ENCODE assay signal across 21 cellular contexts in the genomic region with DNA sequence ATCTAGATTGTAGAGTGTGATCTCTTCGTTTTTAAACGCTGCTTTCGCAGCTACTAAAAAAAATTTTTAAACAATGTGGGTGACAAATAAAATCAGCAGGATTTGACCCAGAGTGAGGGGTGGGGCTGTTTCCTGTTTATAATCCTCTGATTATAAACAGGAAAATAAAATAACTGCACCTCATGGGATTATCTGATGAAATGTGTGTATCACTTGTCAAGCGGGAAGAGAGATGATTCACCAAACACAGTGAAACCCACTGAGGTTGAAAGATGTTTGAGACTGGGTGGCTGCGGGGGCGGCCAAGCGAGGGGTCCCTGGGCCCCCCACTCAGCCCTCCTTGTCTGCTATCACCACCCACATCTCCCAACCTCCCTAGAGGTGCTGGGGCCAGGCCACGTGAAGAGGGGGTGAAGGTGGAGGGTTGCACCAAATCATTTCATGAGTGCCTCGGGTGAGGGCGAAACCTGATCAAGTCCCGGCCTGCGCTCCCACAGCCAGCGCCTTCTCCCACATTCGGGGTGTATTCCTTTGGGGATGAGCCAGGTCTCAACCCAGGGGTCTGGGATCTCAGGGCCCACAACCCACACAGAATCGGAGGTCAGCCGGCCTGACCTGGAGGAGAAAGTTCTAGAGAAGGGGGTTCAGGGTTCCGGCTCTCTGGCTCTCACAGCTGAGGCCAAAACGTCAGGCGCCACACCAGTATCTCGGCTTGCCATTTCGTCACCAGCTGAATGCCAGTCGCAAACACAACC.
"Had no signal": no experiment of that assay in that cellular context is flagged by ENCODE, and none has a peak within 500 bp of the region (broad histone marks: within the 10 kb centered on the region; RNA-seq: fewer than 3 reads in every experiment).

No MANE protein-coding gene starts in this region.

- H3K9me3 ChIP-seq: breast epithelium, colonic mucosa, mucosa of descending colon, thyroid gland, uterus had no signal

- H3K36me3 Mint-ChIP-seq: activated naive CD8-positive, alpha-beta T cell treated with anti-CD3 and anti-CD28 coated beads for 36 hours; WTC11 had no signal

- H3K27ac Mint-ChIP-seq: activated naive CD8-positive, alpha-beta T cell treated with anti-CD3 and anti-CD28 coated beads for 36 hours; activated T-cell treated with anti-CD3 and anti-CD28 coated beads, Interleukin-2, amount 50 U/mL, for 24 hours; effector memory CD8-positive, alpha-beta T cell; WTC11 had no signal

- H3K4me3 ChIP-seq: breast epithelium, colonic mucosa, dorsolateral prefrontal cortex, esophagus muscularis mucosa, heart left ventricle, mucosa of descending colon, thyroid gland, uterus had no signal

- H3K4me1 ChIP-seq: breast epithelium, colonic mucosa, esophagus muscularis mucosa, heart left ventricle, thyroid gland, uterus had no signal

- H3K4me1 Mint-ChIP-seq: WTC11 had no signal

- H3K4me3 Mint-ChIP-seq: activated naive CD8-positive, alpha-beta T cell treated with anti-CD3 and anti-CD28 coated beads for 36 hours; activated T-cell treated with anti-CD3 and anti-CD28 coated beads, Interleukin-2, amount 50 U/mL, for 24 hours; effector memory CD8-positive, alpha-beta T cell; WTC11 had no signal

- H3K9me3 Mint-ChIP-seq: activated T-cell treated with anti-CD3 and anti-CD28 coated beads, Interleukin-2, amount 50 U/mL, for 24 hours; effector memory CD8-positive, alpha-beta T cell had no signal

- ATAC-seq: effector memory CD8-positive, alpha-beta T cell; mucosa of descending colon had no signal

- H3K27me3 ChIP-seq: colonic mucosa, esophagus muscularis mucosa, thyroid gland, uterus had no signal

- FAIRE-seq: endothelial cell of umbilical vein, islet of Langerhans had no signal

- H3K27ac ChIP-seq: breast epithelium, colonic mucosa, dorsolateral prefrontal cortex, heart left ventricle, thyroid gland, uterus had no signal

- H3K36me3 ChIP-seq: breast epithelium, colonic mucosa, esophagus muscularis mucosa, heart left ventricle, thyroid gland, uterus had no signal

- DNase-seq: activated naive CD4-positive, alpha-beta T cell treated with Interleukin-2 at 50 U/mL for 16 hours; activated naive CD8-positive, alpha-beta T cell treated with anti-CD3 and anti-CD28 coated beads for 36 hours; activated T-cell treated with anti-CD3 and anti-CD28 coated beads, Interleukin-2, amount 50 U/mL, for 24 hours; colonic mucosa; effector memory CD8-positive, alpha-beta T cell; heart left ventricle; left cardiac atrium; mesenchymal stem cell; mucosa of descending colon; retina; stimulated activated CD4-positive, alpha-beta T cell treated with anti-CD3 and anti-CD28 coated beads, Interleukin-4, amount 100 ng/mL, for 24 hours; stimulated activated naive CD4-positive, alpha-beta T cell treated with Interleukin-2 at 50 U/mL for 16 hours; T1000; thyroid gland; uterus had no signal
